Comparison of ENCODE assay signal across 19 cellular contexts in the genomic region with DNA sequence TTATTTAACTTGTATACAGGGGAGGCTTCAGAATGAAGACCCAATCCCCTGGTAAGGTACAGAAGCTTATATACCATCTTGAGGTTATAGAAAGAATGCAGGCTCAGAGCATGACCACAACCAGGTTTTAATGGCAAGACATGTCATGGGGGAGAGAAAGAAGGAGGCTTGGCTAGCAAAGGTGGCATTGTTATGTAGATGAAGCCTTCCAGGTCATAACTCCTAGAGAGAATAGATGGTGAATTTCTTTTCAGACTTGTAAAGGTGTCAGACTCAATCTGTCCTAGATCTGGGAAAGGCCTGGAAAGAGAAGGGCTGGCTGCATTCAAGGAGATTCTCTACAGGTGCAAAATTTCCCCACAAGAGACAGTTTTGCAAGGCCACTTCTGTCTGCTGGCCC.
DNase-seq lines count a peak whose midpoint lies in the region; ATAC-seq and TF ChIP-seq lines count a peak whose summit lies in the region.
"Had no signal": no experiment of that assay in that cellular context is flagged by ENCODE, and none has a peak within 500 bp of the region (broad histone marks: within the 10 kb centered on the region; RNA-seq: fewer than 3 reads in every experiment).

No MANE protein-coding gene starts in this region.

- H3K36me3 ChIP-seq in heart right ventricle (peaks cover 0 to 35% (median 2%) of the 10 kb centered on the region in 9 donors), adrenal gland (replicated peaks in 1 of 2) (peaks cover 0 to 7% of the 10 kb centered on the region in 2 donors), tibial artery (peaks cover 0 to 7% (median 0%) of the 10 kb centered on the region in 3 donors)
- H3K36me3 ChIP-seq: MG63 had no signal

- no peak overlapping the region for H3K4me3 Mint-ChIP-seq in stimulated activated effector memory CD8-positive, alpha-beta T cell treated with anti-CD3 and anti-CD28 coated beads, Interleukin-12 subunit alpha, Interleukin-12 subunit beta, amount 100 ng/mL, for 72 hours

- H3K27me3 ChIP-seq in heart right ventricle (no peaks in the 10 kb centered on the region), adrenal gland (no peaks in the 10 kb centered on the region), tibial artery (no peaks in the 10 kb centered on the region)
- H3K27me3 ChIP-seq: MG63 had no signal

- H3K4me3 ChIP-seq in heart right ventricle (no peak overlapping the region), adrenal gland (no peak overlapping the region), tibial artery (no peak overlapping the region)
- H3K4me3 ChIP-seq: MG63 had no signal

- H3K27ac Mint-ChIP-seq in stimulated activated effector memory CD8-positive, alpha-beta T cell treated with anti-CD3 and anti-CD28 coated beads, Interleukin-12 subunit alpha, Interleukin-12 subunit beta, amount 100 ng/mL, for 72 hours = no peak overlapping the region

- H3K27ac ChIP-seq in heart right ventricle = peak overlapping the region; percentile 8 to 97 (median 74)
- H3K27ac ChIP-seq in adrenal gland = peak overlapping the region in 3 of 5 donors; percentile 51 to 65 (median 63)
- peak overlapping the region; percentile 15 to 59 for H3K27ac ChIP-seq in tibial artery

- TF ChIP-seq POLR2A in adrenal gland (IDR thresholded peaks at IDR 0.05) = no peak

- intact Hi-C loops in heart right ventricle (cut with DNase I) = loop anchor here in 1 of 10 donors (2.0 kb wide), 1 partner anchor 49 kb away; no protein-coding TSS in a partner anchor
- intact Hi-C loops in Right ventricle myocardium inferior (cut with DNase I) = no loop called here
- intact Hi-C loops in adrenal gland (cut with DNase I) = no loop called here
- intact Hi-C loops in tibial artery (cut with DNase I; ENCODE audit: low total_unique reads) = loop anchor here (10.0 kb wide), 1 partner anchor 53 kb away; no protein-coding TSS in a partner anchor

- no peaks in the 10 kb centered on the region for H3K9me3 Mint-ChIP-seq in stimulated activated effector memory CD8-positive, alpha-beta T cell treated with anti-CD3 and anti-CD28 coated beads, Interleukin-12 subunit alpha, Interleukin-12 subunit beta, amount 100 ng/mL, for 72 hours

- no peaks in the 10 kb centered on the region for H3K4me1 Mint-ChIP-seq in stimulated activated effector memory CD8-positive, alpha-beta T cell treated with anti-CD3 and anti-CD28 coated beads, Interleukin-12 subunit alpha, Interleukin-12 subunit beta, amount 100 ng/mL, for 72 hours

- TF ChIP-seq CTCF in heart right ventricle (IDR thresholded peaks at IDR 0.05) = no peak
- no peak for TF ChIP-seq CTCF in adrenal gland (IDR thresholded peaks at IDR 0.05)
- no peak for TF ChIP-seq CTCF in tibial artery (IDR thresholded peaks at IDR 0.05)

- no peak for ATAC-seq in heart right ventricle
- no peak for ATAC-seq in Right ventricle myocardium inferior
- ATAC-seq in stimulated activated effector memory CD8-positive, alpha-beta T cell treated with anti-CD3 and anti-CD28 coated beads, Interleukin-12 subunit alpha, Interleukin-12 subunit beta, amount 100 ng/mL, for 72 hours = peak; percentile 21
- no peak for ATAC-seq in HG02642 (IDR thresholded peaks at IDR 0.05; ENCODE audit: poor library complexity, unreplicated experiment)

- H3K4me1 ChIP-seq in heart right ventricle (peaks cover 12 to 56% (median 52%) of the 10 kb centered on the region in 9 donors), adrenal gland (replicated peaks in 1 of 2) (peaks cover 37 to 55% of the 10 kb centered on the region in 2 donors), tibial artery (peaks cover 0 to 44% (median 21%) of the 10 kb centered on the region in 4 donors)

- DNase-seq in heart right ventricle (no peak), Right ventricle myocardium inferior (ENCODE audit: missing footprints) (no peak), adrenal gland (no peak), tibial artery (no peak), NOMO-1 (lab: John Stamatoyannopoulos, UW; ENCODE audit: unreplicated experiment in 2 of 2) (no peak)
- DNase-seq in stimulated activated effector memory CD8-positive, alpha-beta T cell treated with anti-CD3 and anti-CD28 coated beads, Interleukin-12 subunit alpha, Interleukin-12 subunit beta, amount 100 ng/mL, for 72 hours (ENCODE audit: low spot score in 2 of 2) = no peak
- DNase-seq: Calu3, DMS153, DND-41, IMR-90, KG1, MG63, NCI-H2029, NCI-H446, NCI-H526 treated with DMSO at 0.1 percent for 48 hours, RPMI8226, SIG-M5, SK-N-SH had no signal

- no peaks in the 10 kb centered on the region for H3K36me3 Mint-ChIP-seq in stimulated activated effector memory CD8-positive, alpha-beta T cell treated with anti-CD3 and anti-CD28 coated beads, Interleukin-12 subunit alpha, Interleukin-12 subunit beta, amount 100 ng/mL, for 72 hours

- H3K9me3 ChIP-seq in heart right ventricle (no peaks in the 10 kb centered on the region), adrenal gland (replicated peaks in 1 of 3) (no peaks in the 10 kb centered on the region), tibial artery (no peaks in the 10 kb centered on the region)
- H3K9me3 ChIP-seq: MG63, SK-N-SH had no signal
